In the genomic region with DNA sequence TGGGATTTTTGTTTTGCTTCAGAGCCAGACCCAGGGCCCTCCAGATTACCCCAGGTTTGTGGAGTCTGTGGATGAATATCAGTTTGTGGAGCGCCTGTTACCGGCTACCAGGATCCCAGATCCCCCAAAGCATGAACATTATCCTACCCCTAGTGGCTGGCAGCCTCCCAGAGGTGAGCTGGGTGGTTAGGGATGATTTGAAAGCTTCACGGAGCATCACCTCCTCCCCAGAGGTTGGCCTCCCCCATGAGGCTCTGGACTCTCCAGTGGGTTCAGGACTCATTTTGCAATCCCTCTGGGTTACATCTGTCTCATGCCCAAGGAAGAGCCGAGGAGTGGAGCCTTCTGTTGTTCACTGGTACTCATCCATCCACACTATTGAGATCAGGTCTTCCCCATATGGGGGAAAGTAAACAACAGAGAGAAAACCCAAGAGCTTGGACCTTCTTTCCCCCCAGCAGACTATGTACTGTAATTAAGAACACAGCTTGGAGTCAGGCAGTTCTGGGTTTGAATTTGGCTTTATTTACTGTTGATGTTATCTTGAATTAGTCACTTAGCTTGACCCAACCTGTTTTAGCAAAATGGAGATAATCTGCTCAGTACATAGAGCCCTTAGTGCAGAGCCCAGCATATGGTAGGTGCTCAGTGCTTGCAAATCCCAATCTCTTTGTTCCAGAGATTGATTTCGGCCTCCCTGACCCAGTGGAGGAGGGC, we compare ENCODE assay signal across 15 cellular contexts. TPM values are rescaled to one million over a fixed set of nuclear protein-coding genes. Genes with fewer than 3 reads are reported as not detected.
A peak's percentile ranks its signal among the peaks of the same experiment; 100 is the strongest.
DNase-seq lines count a peak whose midpoint lies in the region; ATAC-seq and TF ChIP-seq lines count a peak whose summit lies in the region.
"Had no signal": no experiment of that assay in that cellular context is flagged by ENCODE, and none has a peak within 500 bp of the region (broad histone marks: within the 10 kb centered on the region; RNA-seq: fewer than 3 reads in every experiment).

No MANE protein-coding gene starts in this region.

- H3K27ac Mint-ChIP-seq in chondrocyte (ENCODE audit: unreplicated experiment): no peak overlapping the region

- CTCF ChIA-PET in RWPE1 (lab: Yijun Ruan, JAX): interaction anchor here (1.0 kb wide), 1 partner anchor 57 kb away, joined by 3 read pairs; no protein-coding TSS in a partner anchor

- ATAC-seq in activated T-cell treated with anti-CD3 and anti-CD28 coated beads, Interleukin-2, amount 50 U/mL, for 4 hours: no peak
- ATAC-seq in gastrocnemius medialis (no peak), HG03571 (IDR thresholded peaks at IDR 0.05; ENCODE audit: unreplicated experiment) (no peak)
- ATAC-seq: gastroesophageal sphincter had no signal

- DNase-seq in activated T-cell treated with anti-CD3 and anti-CD28 coated beads, Interleukin-2, amount 50 U/mL, for 4 hours: no peak
- DNase-seq in activated T-cell treated with anti-CD3 and anti-CD28 coated beads, Interleukin-2, amount 50 U/mL, for 48 hours: no peak
- DNase-seq in RWPE1 (ENCODE audit: low spot score): no peak
- peak; percentile 19 for DNase-seq in chondrocyte (ENCODE audit: low spot score)
- peak; percentile 59 for DNase-seq in sigmoid colon
- DNase-seq in gastrocnemius medialis: no peak
- no peak for DNase-seq in NCI-H748 (lab: John Stamatoyannopoulos, UW; ENCODE audit: unreplicated experiment)
- DNase-seq: brain microvascular endothelial cell, EL, KG1, NCI-H1436 treated with DMSO at 0.1 percent for 48 hours, NCI-H510A treated with DMSO at 0.1 percent for 48 hours, T1000 had no signal

- no peaks in the 10 kb centered on the region for H3K27me3 ChIP-seq in sigmoid colon
- H3K27me3 ChIP-seq in gastrocnemius medialis: no peaks in the 10 kb centered on the region
- H3K27me3 ChIP-seq: brain microvascular endothelial cell, gastroesophageal sphincter had no signal

- TF ChIP-seq EP300 in sigmoid colon (IDR thresholded peaks at IDR 0.05): no peak

- TF ChIP-seq CTCF in RWPE1 (conservative IDR thresholded peaks at IDR 0.05; ENCODE audit: low read depth): no peak
- TF ChIP-seq CTCF in chondrocyte (IDR thresholded peaks at IDR 0.05): no peak
- no peak for TF ChIP-seq CTCF in sigmoid colon (IDR thresholded peaks at IDR 0.05)
- no peak for TF ChIP-seq CTCF in gastrocnemius medialis (IDR thresholded peaks at IDR 0.05 in 4 of 5, conservative IDR thresholded peaks at IDR 0.05 in 1 of 5)

- H3K9me3 Mint-ChIP-seq in activated T-cell treated with anti-CD3 and anti-CD28 coated beads, Interleukin-2, amount 50 U/mL, for 4 hours: no peaks in the 10 kb centered on the region
- no peaks in the 10 kb centered on the region for H3K9me3 Mint-ChIP-seq in chondrocyte (ENCODE audit: low read depth)

- no peaks in the 10 kb centered on the region for H3K9me3 ChIP-seq in sigmoid colon
- H3K9me3 ChIP-seq in gastrocnemius medialis: no peaks in the 10 kb centered on the region
- H3K9me3 ChIP-seq: gastroesophageal sphincter had no signal

- H3K27ac ChIP-seq in RWPE1: peak overlapping the region; percentile 88
- no peak overlapping the region for H3K27ac ChIP-seq in sigmoid colon
- no peak overlapping the region for H3K27ac ChIP-seq in gastrocnemius medialis
- H3K27ac ChIP-seq: brain microvascular endothelial cell, gastroesophageal sphincter had no signal

- peak overlapping the region; percentile 67 for H3K4me3 Mint-ChIP-seq in activated T-cell treated with anti-CD3 and anti-CD28 coated beads, Interleukin-2, amount 50 U/mL, for 4 hours
- H3K4me3 Mint-ChIP-seq in chondrocyte (ENCODE audit: unreplicated experiment): no peak overlapping the region

- in situ Hi-C loops in gastrocnemius medialis (cut with MboI; ENCODE audit: low sequenced_read_pairs in 4 of 4): no loop called here

- no peaks in the 10 kb centered on the region for H3K27me3 Mint-ChIP-seq in activated T-cell treated with anti-CD3 and anti-CD28 coated beads, Interleukin-2, amount 50 U/mL, for 4 hours (ENCODE audit: low read depth)
- H3K27me3 Mint-ChIP-seq in chondrocyte (ENCODE audit: low read depth): no peaks in the 10 kb centered on the region

- H3K4me1 Mint-ChIP-seq in activated T-cell treated with anti-CD3 and anti-CD28 coated beads, Interleukin-2, amount 50 U/mL, for 4 hours (ENCODE audit: low read depth): peaks cover 35% of the 10 kb centered on the region
- H3K4me1 Mint-ChIP-seq in chondrocyte (ENCODE audit: low read depth): peaks cover 34% of the 10 kb centered on the region

- intact Hi-C loops in sigmoid colon (cut with DNase I): loop anchor here (5.0 kb wide), 1 partner anchor 97 kb away; the partner anchor contains the start of gene SNX15
- intact Hi-C loops in gastrocnemius medialis (cut with DNase I; ENCODE audit: low total_unique reads): no loop called here

- 91 to 94% methylated on average over 5 of the region's 5 CpGs for WGBS in sigmoid colon, 2 donors

- TF ChIP-seq POLR2A in sigmoid colon (IDR thresholded peaks at IDR 0.05): no peak
- no peak for TF ChIP-seq POLR2A in gastrocnemius medialis (IDR thresholded peaks at IDR 0.05)

- POLR2A ChIA-PET in RWPE1 (lab: Yijun Ruan, JAX; ENCODE audit: low non-redundant PET): interaction anchor here (0.7 kb wide), 1 partner anchor 79 kb away, joined by 3 read pairs; no protein-coding TSS in a partner anchor

- peaks cover 0 to 29% (median 19%) of the 10 kb centered on the region in 4 donors for H3K4me1 ChIP-seq in sigmoid colon
- H3K4me1 ChIP-seq in gastrocnemius medialis: peaks cover 18 to 24% of the 10 kb centered on the region in 2 donors

- H3K4me3 ChIP-seq in sigmoid colon (no peak overlapping the region), gastrocnemius medialis (no peak overlapping the region)
- H3K4me3 ChIP-seq: gastroesophageal sphincter had no signal

- H3K36me3 ChIP-seq in sigmoid colon: peaks cover 41 to 73% (median 56%) of the 10 kb centered on the region in 4 donors
- H3K36me3 ChIP-seq in gastrocnemius medialis: peaks cover 0 to 71% of the 10 kb centered on the region in 2 donors

- peaks cover 31% of the 10 kb centered on the region for H3K36me3 Mint-ChIP-seq in activated T-cell treated with anti-CD3 and anti-CD28 coated beads, Interleukin-2, amount 50 U/mL, for 4 hours (ENCODE audit: insufficient read depth)
- peaks cover 8% of the 10 kb centered on the region for H3K36me3 Mint-ChIP-seq in chondrocyte (ENCODE audit: low read depth)

RNA-seq across cellular contexts. Expression of gene MRPL49, which starts 2.5 kb away (rescaled TPM):
- total RNA-seq in activated T-cell treated with anti-CD3 and anti-CD28 coated beads, Interleukin-2, amount 50 U/mL, for 4 hours: 100 to 1,000 TPM; 102 to 110 (median 104) TPM
- 37.2 to 43.2 TPM (median 40.5 TPM) in 3 replicates for total RNA-seq in chondrocyte
- total RNA-seq in sigmoid colon: 100 to 1,000 TPM in 1 of 4 donors, 10 to 100 TPM in 3; 41.5 to 104 (median 72.4) TPM
- 10 to 100 TPM; 63.7 to 76.3 (median 69.8) TPM for polyA plus RNA-seq in sigmoid colon
- 10 to 100 TPM; 54.9 to 76.5 (median 63.6) TPM for total RNA-seq in gastrocnemius medialis

RNA-seq across cellular contexts. Expression of gene FAU, which starts 2.7 kb away (rescaled TPM):
- 1,000 to 10,000 TPM; 1,673 to 1,831 (median 1,724) TPM for total RNA-seq in activated T-cell treated with anti-CD3 and anti-CD28 coated beads, Interleukin-2, amount 50 U/mL, for 4 hours
- total RNA-seq in chondrocyte (506 to 669 TPM (median 519 TPM) in 3 replicates), sigmoid colon (1,000 to 10,000 TPM; 1,235 to 1,561 (median 1,347) TPM), gastrocnemius medialis (100 to 1,000 TPM; 353 to 521 (median 436) TPM)
- 1,000 to 10,000 TPM in 2 of 3 donors, 100 to 1,000 TPM in 1; 811 to 1,178 (median 1,151) TPM for polyA plus RNA-seq in sigmoid colon

RNA-seq across cellular contexts. Expression of gene ZNHIT2, which starts 7.1 kb away (rescaled TPM):
- total RNA-seq in activated T-cell treated with anti-CD3 and anti-CD28 coated beads, Interleukin-2, amount 50 U/mL, for 4 hours: 10 to 100 TPM; 25.9 to 28.1 (median 26.2) TPM
- total RNA-seq in chondrocyte (7.9 to 8.7 TPM (median 7.9 TPM) in 3 replicates), sigmoid colon (10 to 100 TPM; 13.6 to 16.3 (median 15.0) TPM), gastrocnemius medialis (10 to 100 TPM; 10.3 to 30.7 (median 24.1) TPM)
- 10 to 100 TPM in 1 of 3 donors, 1 to 10 TPM in 2; 8.3 to 12.7 (median 9.6) TPM for polyA plus RNA-seq in sigmoid colon

RNA-seq across cellular contexts. Expression of gene SYVN1, which starts 9.7 kb away (rescaled TPM):
- 10 to 100 TPM; 36.8 to 51.5 (median 47.2) TPM for total RNA-seq in activated T-cell treated with anti-CD3 and anti-CD28 coated beads, Interleukin-2, amount 50 U/mL, for 4 hours
- total RNA-seq in chondrocyte (47.5 to 53.5 TPM (median 49.2 TPM) in 3 replicates), sigmoid colon (10 to 100 TPM; 17.1 to 36.0 (median 24.3) TPM), gastrocnemius medialis (10 to 100 TPM; 24.6 to 77.5 (median 37.3) TPM)
- 10 to 100 TPM in 1 of 3 donors, 1 to 10 TPM in 2; 5.1 to 43.5 (median 7.2) TPM for polyA plus RNA-seq in sigmoid colon

RNA-seq across cellular contexts. Expression of gene TM7SF2, which starts 13.0 kb away (rescaled TPM):
- 10 to 100 TPM; 18.4 to 19.4 (median 18.7) TPM for total RNA-seq in activated T-cell treated with anti-CD3 and anti-CD28 coated beads, Interleukin-2, amount 50 U/mL, for 4 hours
- 10.3 to 14.4 TPM (median 10.7 TPM) in 3 replicates for total RNA-seq in chondrocyte
- total RNA-seq in sigmoid colon: 10 to 100 TPM; 15.6 to 20.3 (median 17.5) TPM
- 10 to 100 TPM in 2 of 3 donors, 1 to 10 TPM in 1; 3.6 to 43.2 (median 10.2) TPM for polyA plus RNA-seq in sigmoid colon
- 10 to 100 TPM in 2 of 4 donors, 1 to 10 TPM in 2; 7.3 to 18.4 (median 11.0) TPM for total RNA-seq in gastrocnemius medialis

Comparison
In these comparisons a context has a peak if more than half of its experiments do, and no peak if none do; other contexts are left out.
1. DNase-seq: peak in chondrocyte (single experiment) and sigmoid colon (single experiment); none in activated T-cell treated with anti-CD3 and anti-CD28 coated beads, Interleukin-2, amount 50 U/mL, for 4 hours (single experiment), activated T-cell treated with anti-CD3 and anti-CD28 coated beads, Interleukin-2, amount 50 U/mL, for 48 hours (0 of 2), RWPE1 (single experiment), gastrocnemius medialis (0 of 2) and NCI-H748 (single experiment).